ENCODE assay signal across 11 cellular contexts in genomic region chr15:98609144-98609852, GRCh38. TPM values are rescaled to one million over a fixed set of nuclear protein-coding genes. Genes with fewer than 3 reads are reported as not detected.
DNase-seq lines count a peak whose midpoint lies in the region; ATAC-seq and TF ChIP-seq lines count a peak whose summit lies in the region.
"Had no signal": no experiment of that assay in that cellular context is flagged by ENCODE, and none has a peak within 500 bp of the region (broad histone marks: within the 10 kb centered on the region; RNA-seq: fewer than 3 reads in every experiment).

No MANE protein-coding gene starts in this region.

- in situ Hi-C loops in astrocyte of the cerebellum (cut with HindIII; ENCODE audit: low sequenced_read_pairs) = no loop called here

- H3K4me3 ChIP-seq in AG10803 (ENCODE audit: low read length) = no peak overlapping the region
- no peak overlapping the region for H3K4me3 ChIP-seq in astrocyte of the cerebellum (ENCODE audit: low read depth, low read length)
- H3K4me3 ChIP-seq in kidney epithelial cell (ENCODE audit: low read depth, low read length) = no peak overlapping the region
- H3K4me3 ChIP-seq: heart right ventricle, SK-N-MC had no signal

- ATAC-seq in GM18502 (IDR thresholded peaks at IDR 0.05; ENCODE audit: poor library complexity, unreplicated experiment) = no peak
- no peak for ATAC-seq in HG02885 (IDR thresholded peaks at IDR 0.05; ENCODE audit: poor library complexity, unreplicated experiment)
- ATAC-seq: heart right ventricle had no signal

- DNase-seq in AG10803 (ENCODE audit: low read depth) = peak; percentile 56
- DNase-seq in HS-27A (ENCODE audit: low read depth) = peak; percentile 51
- peak; percentile 42 for DNase-seq in astrocyte of the cerebellum (ENCODE audit: low read depth)
- DNase-seq in kidney epithelial cell (ENCODE audit: low read depth) = peak; percentile 58
- DNase-seq in DMS153 treated with DMSO at 0.1 percent for 48 hours (lab: John Stamatoyannopoulos, UW; ENCODE audit: unreplicated experiment) = no peak
- no peak for DNase-seq in amniotic stem cell (lab: John Stamatoyannopoulos, UW)
- DNase-seq: heart right ventricle, nephron progenitor cell had no signal

- TF ChIP-seq CTCF in AG10803 (conservative IDR thresholded peaks at IDR 0.05; ENCODE audit: low read length) (no peak), astrocyte of the cerebellum (IDR thresholded peaks at IDR 0.05; ENCODE audit: low read depth, low read length, missing control alignments) (no peak), kidney epithelial cell (IDR thresholded peaks at IDR 0.05; ENCODE audit: insufficient read depth, low read length, poor library complexity, severe bottlenecking) (no peak)

- no peaks in the 10 kb centered on the region for H3K27me3 ChIP-seq in kidney epithelial cell (ENCODE audit: control insufficient read depth, insufficient read depth, low read length)

- no peaks in the 10 kb centered on the region for H3K36me3 ChIP-seq in kidney epithelial cell (ENCODE audit: control insufficient read depth, insufficient read depth, low read length)
- H3K36me3 ChIP-seq: heart right ventricle had no signal

RNA-seq across cellular contexts. Expression of gene IGF1R, which starts 39.0 kb away (rescaled TPM):
- 62.7 and 68.4 TPM in 2 replicates for total RNA-seq in kidney epithelial cell

Comparison
In these comparisons a context has a peak if more than half of its experiments do, and no peak if none do; other contexts are left out.
1. DNase-seq: peak in AG10803 (single experiment), HS-27A (single experiment), astrocyte of the cerebellum (single experiment) and kidney epithelial cell (single experiment); none in DMS153 treated with DMSO at 0.1 percent for 48 hours (single experiment) and amniotic stem cell (single experiment).